In genomic region chr10:52877453-52877852, GRCh38 we compare ENCODE assay signal across 21 cellular contexts.
"Had no signal": no experiment of that assay in that cellular context is flagged by ENCODE, and none has a peak within 500 bp of the region (broad histone marks: within the 10 kb centered on the region; RNA-seq: fewer than 3 reads in every experiment).

No MANE protein-coding gene starts in this region.

- H3K4me3 ChIP-seq: adrenal gland, pancreas, right lobe of liver, tibial nerve had no signal

- ATAC-seq: activated CD4-positive, alpha-beta T cell treated with anti-CD3 and anti-CD28 coated beads for 36 hours; activated T-helper 17 cell treated with anti-CD3 and anti-CD28 coated beads, Interleukin-2, amount 50 U/mL, for 72 hours; left lobe of liver; pancreas; right lobe of liver; stimulated activated effector memory CD8-positive, alpha-beta T cell treated with anti-CD3 and anti-CD28 coated beads, Interleukin-12 subunit alpha, Interleukin-12 subunit beta, amount 100 ng/mL, for 72 hours; stimulated activated naive CD8-positive, alpha-beta T cell treated with anti-CD3 and anti-CD28 coated beads, Interleukin-15, amount 100 ng/mL, for 72 hours had no signal

- H3K27ac ChIP-seq: adrenal gland, pancreas, right lobe of liver, tibial nerve had no signal

- H3K27me3 Mint-ChIP-seq: activated B cell treated with CpG ODN at 0.5 μM for 24 hours; activated CD4-positive, alpha-beta T cell treated with anti-CD3 and anti-CD28 coated beads for 36 hours; activated naive CD8-positive, alpha-beta T cell; activated T-cell treated with anti-CD3 and anti-CD28 coated beads, Interleukin-2, amount 50 U/mL, for 24 hours; activated T-helper 17 cell treated with anti-CD3 and anti-CD28 coated beads, Interleukin-2, amount 50 U/mL, for 72 hours; memory B cell; stimulated activated naive CD8-positive, alpha-beta T cell treated with anti-CD3 and anti-CD28 coated beads, Interleukin-15, amount 100 ng/mL, for 72 hours had no signal

- H3K27ac Mint-ChIP-seq: activated B cell treated with CpG ODN at 0.5 μM for 24 hours; activated CD4-positive, alpha-beta T cell treated with anti-CD3 and anti-CD28 coated beads for 36 hours; activated naive CD8-positive, alpha-beta T cell; activated T-cell treated with anti-CD3 and anti-CD28 coated beads, Interleukin-2, amount 50 U/mL, for 24 hours; activated T-helper 17 cell treated with anti-CD3 and anti-CD28 coated beads, Interleukin-2, amount 50 U/mL, for 72 hours; memory B cell; nephron progenitor cell; stimulated activated effector memory CD8-positive, alpha-beta T cell treated with anti-CD3 and anti-CD28 coated beads, Interleukin-12 subunit alpha, Interleukin-12 subunit beta, amount 100 ng/mL, for 72 hours; stimulated activated naive CD8-positive, alpha-beta T cell treated with anti-CD3 and anti-CD28 coated beads, Interleukin-15, amount 100 ng/mL, for 72 hours had no signal

- H3K4me3 Mint-ChIP-seq: activated B cell treated with CpG ODN at 0.5 μM for 24 hours; activated CD4-positive, alpha-beta T cell treated with anti-CD3 and anti-CD28 coated beads for 36 hours; activated naive CD8-positive, alpha-beta T cell; activated T-cell treated with anti-CD3 and anti-CD28 coated beads, Interleukin-2, amount 50 U/mL, for 24 hours; activated T-helper 17 cell treated with anti-CD3 and anti-CD28 coated beads, Interleukin-2, amount 50 U/mL, for 72 hours; memory B cell; nephron progenitor cell; stimulated activated effector memory CD8-positive, alpha-beta T cell treated with anti-CD3 and anti-CD28 coated beads, Interleukin-12 subunit alpha, Interleukin-12 subunit beta, amount 100 ng/mL, for 72 hours; stimulated activated naive CD8-positive, alpha-beta T cell treated with anti-CD3 and anti-CD28 coated beads, Interleukin-15, amount 100 ng/mL, for 72 hours had no signal

- H3K36me3 Mint-ChIP-seq: activated naive CD8-positive, alpha-beta T cell; memory B cell; stimulated activated effector memory CD8-positive, alpha-beta T cell treated with anti-CD3 and anti-CD28 coated beads, Interleukin-12 subunit alpha, Interleukin-12 subunit beta, amount 100 ng/mL, for 72 hours had no signal

- H3K36me3 ChIP-seq: adrenal gland, pancreas, right lobe of liver, tibial nerve had no signal

- H3K4me1 ChIP-seq: adrenal gland, pancreas, right lobe of liver, tibial nerve had no signal

- H3K27me3 ChIP-seq: adrenal gland, pancreas, right lobe of liver, tibial nerve had no signal

- H3K9me3 ChIP-seq: adrenal gland, pancreas, right lobe of liver, tibial nerve had no signal

- DNase-seq: activated B cell treated with CpG ODN at 0.5 μM for 24 hours; activated CD4-positive, alpha-beta T cell treated with anti-CD3 and anti-CD28 coated beads for 36 hours; activated CD4-positive, alpha-beta T cell treated with anti-CD3 and anti-CD28 coated beads, Interleukin-2, amount 50 U/mL, for 4 hours; activated CD8-positive, alpha-beta memory T cell treated with anti-CD3 and anti-CD28 coated beads for 24 hours; activated CD8-positive, alpha-beta memory T cell treated with anti-CD3 and anti-CD28 coated beads, Interleukin-2, amount 50 U/mL, for 4 hours; activated T-cell treated with anti-CD3 and anti-CD28 coated beads, Interleukin-2, amount 50 U/mL, for 24 hours; adrenal gland; foreskin fibroblast; nephron progenitor cell; pancreas; right lobe of liver; small intestine; stimulated activated CD4-positive, alpha-beta T cell treated with anti-CD3 and anti-CD28 coated beads, Interleukin-2, amount 100 ng/mL, for 24 hours; stimulated activated naive CD8-positive, alpha-beta T cell treated with anti-CD3 and anti-CD28 coated beads, Interleukin-15, amount 100 ng/mL, for 72 hours; SW 1271 had no signal

- H3K9me3 Mint-ChIP-seq: activated B cell treated with CpG ODN at 0.5 μM for 24 hours, nephron progenitor cell had no signal

- H3K4me1 Mint-ChIP-seq: activated B cell treated with CpG ODN at 0.5 μM for 24 hours; activated CD4-positive, alpha-beta T cell treated with anti-CD3 and anti-CD28 coated beads for 36 hours; activated T-helper 17 cell treated with anti-CD3 and anti-CD28 coated beads, Interleukin-2, amount 50 U/mL, for 72 hours; memory B cell; nephron progenitor cell; stimulated activated effector memory CD8-positive, alpha-beta T cell treated with anti-CD3 and anti-CD28 coated beads, Interleukin-12 subunit alpha, Interleukin-12 subunit beta, amount 100 ng/mL, for 72 hours; stimulated activated naive CD8-positive, alpha-beta T cell treated with anti-CD3 and anti-CD28 coated beads, Interleukin-15, amount 100 ng/mL, for 72 hours had no signal
